ENCODE assay signal across 8 cellular contexts in the genomic region with DNA sequence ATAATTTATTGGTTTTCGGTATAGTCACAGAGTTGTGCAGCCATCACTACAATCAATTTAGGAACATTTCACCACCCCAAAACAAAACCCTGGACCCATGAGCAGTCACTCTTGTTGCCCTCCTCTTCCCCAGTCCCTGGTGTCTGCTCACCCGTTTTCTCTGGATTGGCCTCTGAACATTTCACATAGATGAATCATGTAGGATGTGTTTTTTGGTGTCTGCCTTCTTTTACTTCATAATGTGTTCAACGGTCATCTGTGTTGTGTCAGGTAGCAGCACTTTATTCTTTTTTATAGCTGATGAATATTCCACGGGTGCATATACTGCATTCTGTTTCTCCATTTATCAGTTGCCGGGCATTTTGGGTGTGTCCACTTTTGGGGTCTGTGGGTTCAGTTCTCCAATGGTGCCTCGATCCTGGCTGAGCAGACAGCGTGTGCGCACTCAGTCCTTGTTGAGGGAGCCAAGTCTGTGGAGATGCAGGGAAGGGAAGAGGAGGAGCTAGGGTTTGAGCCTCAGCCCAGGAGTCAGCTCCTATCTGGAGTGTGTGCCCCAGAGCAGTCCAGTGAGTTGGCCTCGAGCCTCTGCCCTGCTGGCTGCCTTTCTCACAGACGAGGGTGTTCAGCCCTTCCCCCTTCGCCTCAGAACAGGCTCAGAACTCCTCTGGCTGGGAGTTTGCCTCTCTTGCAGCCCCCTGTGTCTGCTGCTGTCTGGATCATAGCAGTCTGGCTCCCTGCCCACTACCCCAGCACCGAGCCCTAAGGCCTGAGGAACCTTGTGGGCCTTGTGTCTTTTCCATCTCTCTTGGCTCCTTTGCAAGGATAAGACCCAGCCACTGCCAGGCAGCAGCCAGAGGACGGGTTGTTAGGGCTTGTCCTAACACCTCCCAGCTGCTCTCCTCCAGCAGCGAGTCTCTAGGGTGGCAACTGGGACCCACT. TPM values are rescaled to one million over a fixed set of nuclear protein-coding genes. Genes with fewer than 3 reads are reported as not detected.
DNase-seq lines count a peak whose midpoint lies in the region; ATAC-seq and TF ChIP-seq lines count a peak whose summit lies in the region.

No MANE protein-coding gene starts in this region.

- no peak for ATAC-seq in left colon
- no peak for ATAC-seq in GM19035 (IDR thresholded peaks at IDR 0.05; ENCODE audit: unreplicated experiment)

- no peaks in the 10 kb centered on the region for H3K27me3 ChIP-seq in breast epithelium

- intact Hi-C loops in breast epithelium (cut with DNase I; ENCODE audit: low total_unique reads): no loop called here
- intact Hi-C loops in left colon (cut with DNase I, micrococcal nuclease): loop anchor here in 1 of 2 donors (10.0 kb wide), 1 partner anchor 305 kb away; no protein-coding TSS in a partner anchor

- no peaks in the 10 kb centered on the region for H3K9me3 ChIP-seq in breast epithelium

- no peaks in the 10 kb centered on the region for H3K36me3 ChIP-seq in breast epithelium

- H3K4me3 ChIP-seq in breast epithelium: peak overlapping the region in 2 of 3 donors; percentile 0 to 95

- H3K4me1 ChIP-seq in breast epithelium: peaks cover 7 to 16% of the 10 kb centered on the region in 2 donors

- peak overlapping the region; percentile 99 for H3K27ac ChIP-seq in breast epithelium
- peak overlapping the region; percentile 7 for H3K27ac ChIP-seq in temporal lobe (ENCODE audit: low read depth, low read length)

- peak; percentile 55 for DNase-seq in activated CD8-positive, alpha-beta memory T cell treated with anti-CD3 and anti-CD28 coated beads for 24 hours
- DNase-seq in activated CD8-positive, alpha-beta memory T cell treated with anti-CD3 and anti-CD28 coated beads, Interleukin-2, amount 50 U/mL, for 48 hours: no peak
- no peak for DNase-seq in breast epithelium (ENCODE audit: low spot score in 2 of 2)
- peak; percentile 21 to 59 for DNase-seq in left colon
- no peak for DNase-seq in NCI-H1694 treated with DMSO at 0.1 percent for 48 hours (lab: John Stamatoyannopoulos, UW)
- DNase-seq in SIG-M5 (lab: John Stamatoyannopoulos, UW): no peak

- TF ChIP-seq CTCF in breast epithelium (IDR thresholded peaks at IDR 0.05): no peak

- TF ChIP-seq POLR2A in breast epithelium (IDR thresholded peaks at IDR 0.05): no peak

RNA-seq across cellular contexts. Expression of a gene that starts 18.0 kb away (rescaled TPM):
- total RNA-seq in breast epithelium (10 to 100 TPM; 15.7 to 40.5 (median 19.8) TPM), left colon (1 to 10 TPM; 2.0 to 2.2 TPM), temporal lobe (9.1 TPM)

Comparison
In these comparisons a context has a peak if more than half of its experiments do, and no peak if none do; other contexts are left out.
1. DNase-seq: peak in activated CD8-positive, alpha-beta memory T cell treated with anti-CD3 and anti-CD28 coated beads for 24 hours (single experiment) and left colon (2 of 2); none in activated CD8-positive, alpha-beta memory T cell treated with anti-CD3 and anti-CD28 coated beads, Interleukin-2, amount 50 U/mL, for 48 hours (single experiment), breast epithelium (0 of 2), NCI-H1694 treated with DMSO at 0.1 percent for 48 hours (single experiment) and SIG-M5 (single experiment).